In genomic region chr11:110079726-110080125, GRCh38 we compare ENCODE assay signal across 23 cellular contexts.
"Had no signal": no experiment of that assay in that cellular context is flagged by ENCODE, and none has a peak within 500 bp of the region (broad histone marks: within the 10 kb centered on the region; RNA-seq: fewer than 3 reads in every experiment).

No MANE protein-coding gene starts in this region.

- H3K4me3 ChIP-seq: colonic mucosa, heart right ventricle, left ventricle myocardium inferior, lung, mucosa of descending colon, right atrium auricular region, sigmoid colon, skin epidermis, testis, tibial nerve had no signal

- H3K4me3 Mint-ChIP-seq: naive thymus-derived CD8-positive, alpha-beta T cell; neural crest cell; stimulated activated naive B cell treated with anti-CD40 and anti-IgM and Interleukin-4, amounts not matched to agents 10 μg/mL and 1 μg/mL and 100 μg/mL, for 72 hours; stimulated activated naive CD8-positive, alpha-beta T cell treated with anti-CD3 and anti-CD28 coated beads, Interleukin-15, amount 100 ng/mL, for 72 hours had no signal

- H3K27ac Mint-ChIP-seq: naive thymus-derived CD8-positive, alpha-beta T cell; stimulated activated naive B cell treated with anti-CD40 and anti-IgM and Interleukin-4, amounts not matched to agents 10 μg/mL and 1 μg/mL and 100 μg/mL, for 72 hours; stimulated activated naive CD8-positive, alpha-beta T cell treated with anti-CD3 and anti-CD28 coated beads, Interleukin-15, amount 100 ng/mL, for 72 hours had no signal

- H3K36me3 ChIP-seq: colonic mucosa, heart right ventricle, left ventricle myocardium inferior, right atrium auricular region, sigmoid colon, tibial nerve had no signal

- DNase-seq: cerebellar nuclear complex; colonic mucosa; dermis blood vessel endothelial cell; heart right ventricle; hypothalamus; left cardiac atrium; left ventricle myocardium inferior; mucosa of descending colon; naive thymus-derived CD8-positive, alpha-beta T cell; posterior cingulate gyrus; sigmoid colon; stimulated activated CD4-positive, alpha-beta T cell treated with anti-CD3 and anti-CD28 coated beads, Interleukin-2, amount 100 ng/mL, for 24 hours; stimulated activated CD4-positive, alpha-beta T cell treated with anti-CD3 and anti-CD28 coated beads, Interleukin-4, amount 100 ng/mL, for 4 hours; stimulated activated naive B cell treated with anti-CD40 and anti-IgM and Interleukin-4, amounts not matched to agents 10 μg/mL and 1 μg/mL and 100 μg/mL, for 72 hours; stimulated activated naive CD8-positive, alpha-beta T cell treated with anti-CD3 and anti-CD28 coated beads, Interleukin-15, amount 100 ng/mL, for 72 hours; testis had no signal

- H3K36me3 Mint-ChIP-seq: naive thymus-derived CD8-positive, alpha-beta T cell; stimulated activated naive B cell treated with anti-CD40 and anti-IgM and Interleukin-4, amounts not matched to agents 10 μg/mL and 1 μg/mL and 100 μg/mL, for 72 hours had no signal

- H3K9me3 Mint-ChIP-seq: neural crest cell; stimulated activated naive CD8-positive, alpha-beta T cell treated with anti-CD3 and anti-CD28 coated beads, Interleukin-15, amount 100 ng/mL, for 72 hours had no signal

- H3K27me3 ChIP-seq: colonic mucosa, heart right ventricle, right atrium auricular region, sigmoid colon, testis, tibial nerve had no signal

- H3K27ac ChIP-seq: colonic mucosa, heart right ventricle, left ventricle myocardium inferior, right atrium auricular region, sigmoid colon, skin epidermis, testis, tibial nerve had no signal

- ATAC-seq: heart right ventricle; left cardiac atrium; mucosa of descending colon; naive thymus-derived CD8-positive, alpha-beta T cell; stimulated activated naive B cell treated with anti-CD40 and anti-IgM and Interleukin-4, amounts not matched to agents 10 μg/mL and 1 μg/mL and 100 μg/mL, for 72 hours; stimulated activated naive CD8-positive, alpha-beta T cell treated with anti-CD3 and anti-CD28 coated beads, Interleukin-15, amount 100 ng/mL, for 72 hours had no signal

- H3K4me1 ChIP-seq: right atrium auricular region had no signal

- FAIRE-seq: frontal cortex, keratinocyte had no signal

- H3K9me3 ChIP-seq: colonic mucosa, testis had no signal
